21 cellular contexts compared by ENCODE assay signal in the genomic region with DNA sequence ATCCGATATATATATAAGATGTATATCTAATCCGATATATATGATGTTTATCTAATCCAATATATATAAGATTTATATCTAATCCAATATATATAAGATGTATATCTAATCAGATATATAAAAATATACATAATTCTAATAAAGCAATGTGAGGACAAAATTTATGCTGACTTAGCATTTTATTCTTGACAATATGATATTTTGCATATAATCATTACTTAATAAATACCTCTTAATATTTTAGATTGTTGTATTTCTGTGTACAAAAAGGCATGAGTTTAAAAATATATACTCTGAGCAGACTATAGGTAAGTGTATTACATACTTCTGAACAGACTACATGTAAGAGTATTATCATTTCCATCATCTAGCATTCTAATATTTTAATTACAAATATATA. TPM values are rescaled to one million over a fixed set of nuclear protein-coding genes. Genes with fewer than 3 reads are reported as not detected.
"Had no signal": no experiment of that assay in that cellular context is flagged by ENCODE, and none has a peak within 500 bp of the region (broad histone marks: within the 10 kb centered on the region; RNA-seq: fewer than 3 reads in every experiment).

No MANE protein-coding gene starts in this region.

- H3K9me3 ChIP-seq: SJSA1 had no signal

- DNase-seq: Kasumi-1, MM.1S, NCI-H1092 treated with DMSO at 0.1 percent for 48 hours, NCI-H1436, NCI-H187, NCI-H2029, NCI-H2081 treated with DMSO at 0.1 percent for 48 hours, NCI-H2171, NCI-H226, NCI-H446, NCI-H510A, NCI-H524 treated with DMSO at 0.1 percent for 48 hours, NCI-H69, NCI-H774, Right ventricle myocardium superior, RPMI8226, SIG-M5 had no signal

- H3K4me3 ChIP-seq: SJSA1, SK-N-MC had no signal

- H3K9ac ChIP-seq: KMS-11 had no signal

- H3K36me3 ChIP-seq: SJSA1 had no signal

- H3K27me3 ChIP-seq: SJSA1 had no signal

- H3K4me1 ChIP-seq: SJSA1 had no signal

- H3K4me2 ChIP-seq: KMS-11 had no signal

- H3K27ac ChIP-seq: KMS-11, SJSA1, SK-N-MC had no signal

RNA-seq across cellular contexts. Expression of a gene that starts 18.9 kb away (rescaled TPM):
- total RNA-seq: M059J had no signal
